In genomic region chr17:64965826-64966283, GRCh38 we compare ENCODE assay signal across 8 cellular contexts. TPM values are rescaled to one million over a fixed set of nuclear protein-coding genes. Genes with fewer than 3 reads are reported as not detected.
DNase-seq lines count a peak whose midpoint lies in the region; ATAC-seq and TF ChIP-seq lines count a peak whose summit lies in the region.
"Not testable (repeated sequence)": the region's sequence is repeated elsewhere in the genome, so short reads cannot be mapped to it uniquely, and the experiment has no call there.

No MANE protein-coding gene starts in this region.

- H3K27ac Mint-ChIP-seq in activated CD4-positive, alpha-beta T cell treated with anti-CD3 and anti-CD28 coated beads, Interleukin-2, amount 10 ng/mL, durations not matched to agents 7 days and 5 days, result peak overlapping the region; percentile 76

- H3K36me3 Mint-ChIP-seq in activated CD4-positive, alpha-beta T cell treated with anti-CD3 and anti-CD28 coated beads, Interleukin-2, amount 10 ng/mL, durations not matched to agents 7 days and 5 days (ENCODE audit: low read depth), result not testable (repeated sequence)

- not testable (repeated sequence) for H3K36me3 ChIP-seq in liver (ENCODE audit: control insufficient read depth in 4 of 4, insufficient read depth in 3 of 4, low read depth in 1 of 4, low read length in 3 of 4)

- peak; percentile 87 for ATAC-seq in HG03159 (IDR thresholded peaks at IDR 0.05; ENCODE audit: unreplicated experiment)

- H3K27me3 Mint-ChIP-seq in activated CD4-positive, alpha-beta T cell treated with anti-CD3 and anti-CD28 coated beads, Interleukin-2, amount 10 ng/mL, durations not matched to agents 7 days and 5 days, result not testable (repeated sequence)

- H3K4me3 ChIP-seq in coronary artery, result peak overlapping the region; percentile 65
- H3K4me3 ChIP-seq in liver (ENCODE audit: low read depth in 1 of 3, low read length in 3 of 3), result peak overlapping the region in 1 of 3 donors; percentile 37

- POLR2A ChIA-PET in activated CD4-positive, alpha-beta T cell treated with anti-CD3 and anti-CD28 coated beads, Interleukin-2, amount 10 ng/mL, durations not matched to agents 7 days and 5 days (lab: Charles Lee), result interaction anchor here (0.5 kb wide), 1 partner anchor 13 kb away, joined by 3 read pairs; no protein-coding TSS in a partner anchor

- not testable (repeated sequence) for TF ChIP-seq CTCF in coronary artery (IDR thresholded peaks at IDR 0.05)
- peak; percentile 27 for TF ChIP-seq CTCF in liver (IDR thresholded peaks at IDR 0.05; ENCODE audit: low read depth, low read length, missing input control)

- peak overlapping the region; percentile 60 to 81 for H3K27ac ChIP-seq in coronary artery
- peak overlapping the region; percentile 60 to 78 for H3K27ac ChIP-seq in liver (ENCODE audit: low read depth in 1 of 2, low read length in 2 of 2)

- CTCF ChIA-PET in activated CD4-positive, alpha-beta T cell treated with anti-CD3 and anti-CD28 coated beads, Interleukin-2, amount 10 ng/mL, durations not matched to agents 7 days and 5 days (lab: Charles Lee), result interaction anchor here (0.6 to 1.6 kb wide), 3 partner anchors 8 to 177 kb away, joined by 3 read pairs; no protein-coding TSS in a partner anchor

- H3K27me3 ChIP-seq in liver (ENCODE audit: control insufficient read depth in 4 of 4, insufficient read depth in 4 of 4, low read length in 3 of 4), result not testable (repeated sequence)

- peak overlapping the region; percentile 57 for H3K4me3 Mint-ChIP-seq in activated CD4-positive, alpha-beta T cell treated with anti-CD3 and anti-CD28 coated beads, Interleukin-2, amount 10 ng/mL, durations not matched to agents 7 days and 5 days

- peak; percentile 59 to 62 for TF ChIP-seq RAD21 in liver (IDR thresholded peaks at IDR 0.05)

- not testable (repeated sequence) for H3K9me3 Mint-ChIP-seq in activated CD4-positive, alpha-beta T cell treated with anti-CD3 and anti-CD28 coated beads, Interleukin-2, amount 10 ng/mL, durations not matched to agents 7 days and 5 days

- peaks cover 76% of the 10 kb centered on the region for H3K4me1 Mint-ChIP-seq in activated CD4-positive, alpha-beta T cell treated with anti-CD3 and anti-CD28 coated beads, Interleukin-2, amount 10 ng/mL, durations not matched to agents 7 days and 5 days

- WGBS in liver, result under 1% methylated on average over 37 of the region's 40 CpGs

- peaks cover 2 to 13% (median 10%) of the 10 kb centered on the region in 4 donors for H3K4me1 ChIP-seq in liver (ENCODE audit: control insufficient read depth in 4 of 4, insufficient read depth in 4 of 4, low read length in 3 of 4)

- H3K9me3 ChIP-seq in liver (ENCODE audit: control insufficient read depth in 4 of 4, low read length in 3 of 4), result not testable (repeated sequence)

- H3K9ac ChIP-seq in liver (ENCODE audit: low read depth in 1 of 2, low read length in 2 of 2), result peak overlapping the region; percentile 60 to 72

- peak in 9 of 14 donors; percentile 22 to 63 (median 48) for DNase-seq in C1 segment of cervical spinal cord (lab: John Stamatoyannopoulos, UW)
- DNase-seq in GM19238 (ENCODE audit: insufficient read length, low spot score), result peak; percentile 56
- DNase-seq in NCI-H524 (lab: John Stamatoyannopoulos, UW), result peak; percentile 40 to 90
- DNase-seq in activated CD4-positive, alpha-beta T cell treated with anti-CD3 and anti-CD28 coated beads, Interleukin-2, amount 10 ng/mL, durations not matched to agents 7 days and 5 days, result peak; percentile 82
- peak; percentile 83 for DNase-seq in coronary artery (ENCODE audit: low spot score)
- peak; percentile 64 to 68 for DNase-seq in stimulated activated CD4-positive, alpha-beta T cell treated with anti-CD3 and anti-CD28 coated beads, Interleukin-2, amount 100 ng/mL, for 48 hours

TF ChIP-seq in liver, 16 proteins besides CTCF, POLR2A, EP300 and RAD21:
- peak; percentile 55 for TF ChIP-seq SP1 (IDR thresholded peaks at IDR 0.05)
- peak; percentile 4 to 16 for TF ChIP-seq RXRA (IDR thresholded peaks at IDR 0.05)
- TF ChIP-seq GABPA (IDR thresholded peaks at IDR 0.05 in 1 of 2, conservative IDR thresholded peaks at IDR 0.05 in 1 of 2), result peak in 1 of 2 donors; percentile 13
- peak; percentile 30 for TF ChIP-seq MAX (IDR thresholded peaks at IDR 0.05)
- peak; percentile 12 for TF ChIP-seq NR2F2 (IDR thresholded peaks at IDR 0.05)
- TF ChIP-seq, protein P1, sequence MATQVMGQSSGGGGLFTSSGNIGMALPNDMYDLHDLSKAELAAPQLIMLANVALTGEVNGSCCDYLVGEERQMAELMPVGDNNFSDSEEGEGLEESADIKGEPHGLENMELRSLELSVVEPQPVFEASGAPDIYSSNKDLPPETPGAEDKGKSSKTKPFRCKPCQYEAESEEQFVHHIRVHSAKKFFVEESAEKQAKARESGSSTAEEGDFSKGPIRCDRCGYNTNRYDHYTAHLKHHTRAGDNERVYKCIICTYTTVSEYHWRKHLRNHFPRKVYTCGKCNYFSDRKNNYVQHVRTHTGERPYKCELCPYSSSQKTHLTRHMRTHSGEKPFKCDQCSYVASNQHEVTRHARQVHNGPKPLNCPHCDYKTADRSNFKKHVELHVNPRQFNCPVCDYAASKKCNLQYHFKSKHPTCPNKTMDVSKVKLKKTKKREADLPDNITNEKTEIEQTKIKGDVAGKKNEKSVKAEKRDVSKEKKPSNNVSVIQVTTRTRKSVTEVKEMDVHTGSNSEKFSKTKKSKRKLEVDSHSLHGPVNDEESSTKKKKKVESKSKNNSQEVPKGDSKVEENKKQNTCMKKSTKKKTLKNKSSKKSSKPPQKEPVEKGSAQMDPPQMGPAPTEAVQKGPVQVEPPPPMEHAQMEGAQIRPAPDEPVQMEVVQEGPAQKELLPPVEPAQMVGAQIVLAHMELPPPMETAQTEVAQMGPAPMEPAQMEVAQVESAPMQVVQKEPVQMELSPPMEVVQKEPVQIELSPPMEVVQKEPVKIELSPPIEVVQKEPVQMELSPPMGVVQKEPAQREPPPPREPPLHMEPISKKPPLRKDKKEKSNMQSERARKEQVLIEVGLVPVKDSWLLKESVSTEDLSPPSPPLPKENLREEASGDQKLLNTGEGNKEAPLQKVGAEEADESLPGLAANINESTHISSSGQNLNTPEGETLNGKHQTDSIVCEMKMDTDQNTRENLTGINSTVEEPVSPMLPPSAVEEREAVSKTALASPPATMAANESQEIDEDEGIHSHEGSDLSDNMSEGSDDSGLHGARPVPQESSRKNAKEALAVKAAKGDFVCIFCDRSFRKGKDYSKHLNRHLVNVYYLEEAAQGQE (IDR thresholded peaks at IDR 0.05), result peak; percentile 18

RNA-seq across cellular contexts. Expression of gene LRRC37A3, which starts 46.6 kb away (rescaled TPM):
- total RNA-seq in activated CD4-positive, alpha-beta T cell treated with anti-CD3 and anti-CD28 coated beads, Interleukin-2, amount 10 ng/mL, durations not matched to agents 7 days and 5 days, result 1 to 10 TPM; 6.5 to 7.8 TPM
- total RNA-seq in liver, result 1 to 10 TPM; 4.5 TPM
- 1 to 10 TPM in 1 of 2 donors, under 1 TPM in 1; 0.46 to 1.6 TPM for polyA plus RNA-seq in liver
